7 cellular contexts compared by ENCODE assay signal in the genomic region with DNA sequence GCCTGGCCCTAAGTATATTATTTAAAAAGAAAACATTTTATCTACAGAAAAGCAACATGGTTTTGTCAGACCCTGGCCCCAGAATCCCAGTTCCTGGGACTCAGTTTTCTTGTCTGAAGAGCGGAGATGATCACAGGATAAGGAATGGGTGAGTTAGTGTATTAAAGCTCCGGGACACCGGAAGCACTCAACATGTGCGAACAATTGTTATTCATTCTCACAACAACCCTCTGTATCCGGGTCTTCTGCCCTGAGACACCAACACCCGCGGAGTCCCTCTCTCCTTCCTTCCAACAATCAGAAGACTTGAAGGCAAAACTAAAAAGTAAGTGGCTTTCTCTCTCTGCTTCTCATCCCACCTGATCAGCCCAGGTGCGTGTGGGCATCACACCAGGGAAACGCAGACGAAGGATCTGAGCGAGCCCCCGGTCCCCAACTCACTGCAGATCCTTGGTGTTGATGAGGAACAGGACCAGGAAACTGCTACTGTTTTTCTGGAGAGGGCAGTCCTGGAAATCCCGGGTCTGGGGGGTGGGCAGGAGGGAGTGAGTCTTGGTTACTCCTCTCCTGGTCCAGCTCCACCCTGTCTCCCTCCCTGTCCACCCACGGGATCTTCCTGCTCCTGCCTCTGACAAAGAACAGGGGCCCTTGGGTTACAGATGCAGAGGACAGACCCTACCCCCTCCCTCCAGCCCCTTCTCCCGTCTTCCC. TPM values are rescaled to one million over a fixed set of nuclear protein-coding genes. Genes with fewer than 3 reads are reported as not detected.
DNase-seq lines count a peak whose midpoint lies in the region; ATAC-seq, FAIRE-seq and TF ChIP-seq lines count a peak whose summit lies in the region.
"Had no signal": no experiment of that assay in that cellular context is flagged by ENCODE, and none has a peak within 500 bp of the region (broad histone marks: within the 10 kb centered on the region; RNA-seq: fewer than 3 reads in every experiment).

No MANE protein-coding gene starts in this region.

- ATAC-seq in HepG2 (no peak), right lobe of liver (no peak), HG03378 (IDR thresholded peaks at IDR 0.05; ENCODE audit: unreplicated experiment) (no peak)

- H3K4me3 Mint-ChIP-seq in glutamatergic neuron (ENCODE audit: unreplicated experiment) = peak overlapping the region; percentile 98

- no peak overlapping the region for H2AFZ ChIP-seq in HepG2 (ENCODE audit: low read length)

- no peak overlapping the region for H3K27ac Mint-ChIP-seq in glutamatergic neuron (ENCODE audit: unreplicated experiment)

- peaks cover 42% of the 10 kb centered on the region for H3K4me1 ChIP-seq in HepG2 (ENCODE audit: insufficient read depth, low read length)
- peaks cover 4 to 34% (median 16%) of the 10 kb centered on the region in 4 donors for H3K4me1 ChIP-seq in right lobe of liver
- H3K4me1 ChIP-seq in uterus = peaks cover 0 to 12% of the 10 kb centered on the region in 2 donors

- H3K9me3 ChIP-seq in HepG2 (ENCODE audit: low read length) = no peaks in the 10 kb centered on the region
- no peaks in the 10 kb centered on the region for H3K9me3 ChIP-seq in right lobe of liver
- no peaks in the 10 kb centered on the region for H3K9me3 ChIP-seq in uterus

- H3K36me3 ChIP-seq in HepG2 (replicated peaks in 1 of 2; ENCODE audit: control insufficient read depth in 1 of 2, insufficient read depth in 2 of 2, low read length in 2 of 2) (peaks cover 0 to 2% of the 10 kb centered on the region in 2 experiments; a peak in 2 of 5 replicates), right lobe of liver (peaks cover 0 to 6% (median 0%) of the 10 kb centered on the region in 4 donors), uterus (no peaks in the 10 kb centered on the region)

- H3K27me3 Mint-ChIP-seq in glutamatergic neuron (ENCODE audit: unreplicated experiment) = peaks cover 10% of the 10 kb centered on the region

- no peaks in the 10 kb centered on the region for H4K20me1 ChIP-seq in HepG2 (ENCODE audit: insufficient read depth, low read length)

- peak overlapping the region in 2 of 3 experiments; percentile 81 to 90; a peak in 2 of 6 replicates for H3K4me3 ChIP-seq in HepG2 (replicated peaks in 1 of 3; ENCODE audit: insufficient read depth in 1 of 3, low read depth in 2 of 3, low read length in 3 of 3)
- H3K4me3 ChIP-seq in right lobe of liver = no peak overlapping the region
- H3K4me3 ChIP-seq in uterus = no peak overlapping the region

- TF ChIP-seq EP300 in HepG2 (IDR thresholded peaks at IDR 0.05; ENCODE audit: low read depth in 2 of 2, low read length in 2 of 2) = no peak
- no peak for TF ChIP-seq EP300 in HepG2 (CRISPR knock-in tag; IDR thresholded peaks at IDR 0.05; ENCODE audit: borderline replicate concordance)

- H3K9me3 Mint-ChIP-seq in glutamatergic neuron (ENCODE audit: unreplicated experiment) = peaks cover 17% of the 10 kb centered on the region

- POLR2A ChIA-PET in HepG2 (lab: Yijun Ruan, JAX) = interaction anchor here (1.3 to 5.4 kb wide), 3 partner anchors 12 to 40 kb away, joined by 4 to 278 read pairs (median 17); a partner anchor contains a TSS

- H3K36me3 Mint-ChIP-seq in glutamatergic neuron (ENCODE audit: unreplicated experiment) = no peaks in the 10 kb centered on the region

- in situ Hi-C loops in HepG2 (cut with HindIII; ENCODE audit: extremely low pct_ligation_motif_present, low pct_unique_long_range_greater_than_20kb) = loop anchor here (5.0 kb wide), 1 partner anchor 127 kb away; no protein-coding TSS in a partner anchor

- peak overlapping the region; percentile 87 for H3K4me2 ChIP-seq in HepG2 (ENCODE audit: low read depth, low read length)

- no peak for FAIRE-seq in HepG2 (lab: Jason Lieb, UNC)

- no peaks in the 10 kb centered on the region; a peak in 1 of 5 replicates for H3K27me3 ChIP-seq in HepG2 (ENCODE audit: control insufficient read depth in 1 of 2, insufficient read depth in 2 of 2, low read length in 2 of 2)
- no peaks in the 10 kb centered on the region for H3K27me3 ChIP-seq in right lobe of liver
- H3K27me3 ChIP-seq in uterus = no peaks in the 10 kb centered on the region

- TF ChIP-seq POLR2A in HepG2 (IDR thresholded peaks at IDR 0.05; ENCODE audit: insufficient read depth in 1 of 2, low read depth in 2 of 2, low read length in 2 of 2) (no peak), right lobe of liver (IDR thresholded peaks at IDR 0.05) (no peak), uterus (IDR thresholded peaks at IDR 0.05) (no peak)

- CTCF ChIA-PET in HepG2 (lab: Yijun Ruan, JAX; ENCODE audit: low intra/inter-chr PET ratio, low total read pairs) = no interaction called here

- peaks cover 21% of the 10 kb centered on the region for H3K79me2 ChIP-seq in HepG2 (ENCODE audit: insufficient read depth, low read length)

- BruUV-seq in HepG2 (replicated peaks; lab: Mats Ljungman, UMichigan) = no TSS peak

- TF ChIP-seq CTCF in HepG2 (CRISPR knock-in tag; IDR thresholded peaks at IDR 0.05) = no peak
- no peak for TF ChIP-seq CTCF in right lobe of liver (IDR thresholded peaks at IDR 0.05)
- TF ChIP-seq CTCF in glutamatergic neuron (IDR thresholded peaks at IDR 0.05; ENCODE audit: partially characterized antibody, unreplicated experiment) = no peak
- no peak for TF ChIP-seq CTCF in uterus (IDR thresholded peaks at IDR 0.05)

- peaks cover 21% of the 10 kb centered on the region for H3K4me1 Mint-ChIP-seq in glutamatergic neuron (ENCODE audit: low read depth, unreplicated experiment)

- no peak for TF ChIP-seq RAD21 in HepG2 (CRISPR knock-in tag; IDR thresholded peaks at IDR 0.05)

- peak overlapping the region; percentile 89 for H3K27ac ChIP-seq in HepG2 (ENCODE audit: extremely low read length, insufficient read depth, low read length)
- H3K27ac ChIP-seq in right lobe of liver = peak overlapping the region in 1 of 3 donors; percentile 95
- H3K27ac ChIP-seq in uterus = peak overlapping the region; percentile 96 to 98

- 88% methylated on average over 14 of the region's 15 CpGs for WGBS in HepG2 (ENCODE audit: low lambda C conversion rate)
- WGBS in right lobe of liver (ENCODE audit: insufficient coverage, low coverage, low lambda C conversion rate, missing lambda C conversion rate) = 69% methylated on average over 9 of the region's 15 CpGs

- DNase-seq in HepG2 (ENCODE audit: low spot score) = no peak
- DNase-seq in right lobe of liver = no peak
- DNase-seq in glutamatergic neuron = no peak
- DNase-seq in uterus = no peak
- no peak for DNase-seq in HT-29 (ENCODE audit: low spot score)
- DNase-seq: DMS53 had no signal

- intact Hi-C loops in HepG2 (cut with micrococcal nuclease; ENCODE audit: unreplicated experiment) = loop anchor here (10.0 kb wide), 1 partner anchor 1139 kb away; a partner anchor contains a TSS
- intact Hi-C loops in right lobe of liver (cut with DNase I) = loop anchor here in 1 of 2 donors (10.0 kb wide), 1 partner anchor 129 kb away; no protein-coding TSS in a partner anchor
- intact Hi-C loops in uterus (cut with DNase I; ENCODE audit: low total_unique reads) = no loop called here

- peak overlapping the region; percentile 90 for H3K9ac ChIP-seq in HepG2 (ENCODE audit: insufficient read depth, low read depth, low read length)

RNA-seq across cellular contexts. Expression of a gene that starts 2.0 kb away (rescaled TPM):
- total RNA-seq in HepG2 (2016; rRNA removed; fragmentation: Illumina TruSeq; extraction: Trizol) = 24.1 and 36.4 TPM in 2 replicates
- 38.0 and 46.7 TPM in 2 replicates for total RNA-seq in HepG2 (2016; cell fraction: cytosol; rRNA removed; fragmentation: Illumina TruSeq; extraction: Trizol; ENCODE audit: low read depth)
- total RNA-seq in HepG2 (2016; cell fraction: insoluble cytoplasmic fraction; rRNA removed; fragmentation: Illumina TruSeq; extraction: Trizol) = 17.4 and 36.4 TPM in 2 replicates
- 50.7 and 59.0 TPM in 2 replicates for total RNA-seq in HepG2 (2016; cell fraction: membrane; rRNA removed; fragmentation: Illumina TruSeq; extraction: Trizol)
- total RNA-seq in HepG2 (2016; cell fraction: nucleus; rRNA removed; fragmentation: Illumina TruSeq; extraction: Trizol) = 28.9 and 37.5 TPM in 2 replicates
- 63.0 and 69.7 TPM in 2 replicates for polyA plus RNA-seq in HepG2 (2011; rRNA removed)
- polyA plus RNA-seq in HepG2 (2011; cell fraction: cytosol; rRNA removed) = 52.1 and 59.5 TPM in 2 replicates
- 207 and 243 TPM in 2 replicates for polyA plus RNA-seq in HepG2 (2011; cell fraction: nucleus; rRNA removed)
- polyA plus RNA-seq in HepG2 (2012) = 28.8 and 45.1 TPM in 2 replicates
- 45.8 and 48.0 TPM in 2 replicates for polyA plus RNA-seq in HepG2 (2016; cell fraction: cytosol; fragmentation: Illumina TruSeq; extraction: Trizol; ENCODE audit: low read depth)
- 22.1 and 29.5 TPM in 2 replicates for polyA plus RNA-seq in HepG2 (2016; cell fraction: insoluble cytoplasmic fraction; fragmentation: Illumina TruSeq; extraction: Trizol; ENCODE audit: low read depth)
- 52.9 and 59.3 TPM in 2 replicates for polyA plus RNA-seq in HepG2 (2016; cell fraction: membrane; fragmentation: Illumina TruSeq; extraction: Trizol; ENCODE audit: low read depth)
- 87.3 and 93.9 TPM in 2 replicates for polyA plus RNA-seq in HepG2 (2016; cell fraction: nucleus; fragmentation: Illumina TruSeq; extraction: Trizol; ENCODE audit: insufficient read depth, low read depth)
- polyA minus RNA-seq in HepG2 (2011; rRNA and poly(A)+ RNA removed; ENCODE audit: low replicate concordance) = 154 and 189 TPM in 2 replicates
- 18.7 and 18.9 TPM in 2 replicates for polyA minus RNA-seq in HepG2 (2011; cell fraction: cytosol; rRNA and poly(A)+ RNA removed)
- polyA minus RNA-seq in HepG2 (2011; cell fraction: nucleus; rRNA and poly(A)+ RNA removed) = 28.3 and 32.7 TPM in 2 replicates
- total RNA-seq in right lobe of liver = 10 to 100 TPM; 22.3 to 53.0 (median 41.3) TPM
- 44.2 TPM for total RNA-seq in glutamatergic neuron (ENCODE audit: unreplicated experiment)
- total RNA-seq in uterus = 100 to 1,000 TPM in 2 of 4 donors, 10 to 100 TPM in 2; 38.6 to 147 (median 111) TPM
- 43.8 and 74.2 TPM in 2 replicates for total RNA-seq in HT-29 (2014; rRNA removed; shearing (Covaris generic))

RNA-seq across cellular contexts. Expression of a gene that starts 4.1 kb away (rescaled TPM):
- total RNA-seq in HepG2 (2016; rRNA removed; fragmentation: Illumina TruSeq; extraction: Trizol) (24.1 and 32.5 TPM in 2 replicates), right lobe of liver (10 to 100 TPM in 2 of 6 experiments, 1 to 10 TPM in 4; 7.5 to 14.9 (median 9.3) TPM), glutamatergic neuron (ENCODE audit: unreplicated experiment) (16.7 TPM), uterus (100 to 1,000 TPM in 1 of 4 donors, 10 to 100 TPM in 3; 36.0 to 144 (median 48.2) TPM)
- total RNA-seq in HepG2 (2016; cell fraction: cytosol; rRNA removed; fragmentation: Illumina TruSeq; extraction: Trizol; ENCODE audit: low read depth) = 14.5 and 17.4 TPM in 2 replicates
- 21.0 and 35.2 TPM in 2 replicates for total RNA-seq in HepG2 (2016; cell fraction: insoluble cytoplasmic fraction; rRNA removed; fragmentation: Illumina TruSeq; extraction: Trizol)
- total RNA-seq in HepG2 (2016; cell fraction: membrane; rRNA removed; fragmentation: Illumina TruSeq; extraction: Trizol) = 24.2 and 24.9 TPM in 2 replicates
- 15.8 and 19.9 TPM in 2 replicates for total RNA-seq in HepG2 (2016; cell fraction: nucleus; rRNA removed; fragmentation: Illumina TruSeq; extraction: Trizol)
- polyA plus RNA-seq in HepG2 (2011; rRNA removed) = 33.2 and 39.4 TPM in 2 replicates
- polyA plus RNA-seq in HepG2 (2011; cell fraction: cytosol; rRNA removed) = 27.2 and 31.9 TPM in 2 replicates
- polyA plus RNA-seq in HepG2 (2011; cell fraction: nucleus; rRNA removed) = 93.2 and 99.5 TPM in 2 replicates
- polyA plus RNA-seq in HepG2 (2012) = 45.5 and 60.4 TPM in 2 replicates
- 20.7 and 22.0 TPM in 2 replicates for polyA plus RNA-seq in HepG2 (2016; cell fraction: cytosol; fragmentation: Illumina TruSeq; extraction: Trizol; ENCODE audit: low read depth)
- 32.6 and 39.0 TPM in 2 replicates for polyA plus RNA-seq in HepG2 (2016; cell fraction: insoluble cytoplasmic fraction; fragmentation: Illumina TruSeq; extraction: Trizol; ENCODE audit: low read depth)
- polyA plus RNA-seq in HepG2 (2016; cell fraction: membrane; fragmentation: Illumina TruSeq; extraction: Trizol; ENCODE audit: low read depth) = 29.2 and 30.7 TPM in 2 replicates
- 79.8 and 91.2 TPM in 2 replicates for polyA plus RNA-seq in HepG2 (2016; cell fraction: nucleus; fragmentation: Illumina TruSeq; extraction: Trizol; ENCODE audit: insufficient read depth, low read depth)
- polyA minus RNA-seq in HepG2 (2011; rRNA and poly(A)+ RNA removed; ENCODE audit: low replicate concordance) = 17.1 and 24.3 TPM in 2 replicates
- polyA minus RNA-seq in HepG2 (2011; cell fraction: cytosol; rRNA and poly(A)+ RNA removed) = 14.9 and 15.0 TPM in 2 replicates
- 19.4 and 20.3 TPM in 2 replicates for polyA minus RNA-seq in HepG2 (2011; cell fraction: nucleus; rRNA and poly(A)+ RNA removed)
- 63.7 and 65.7 TPM in 2 replicates for total RNA-seq in HT-29 (2014; rRNA removed; shearing (Covaris generic))

RNA-seq across cellular contexts. Expression of a gene that starts 14.9 kb away (rescaled TPM):
- total RNA-seq in HepG2 (2016; rRNA removed; fragmentation: Illumina TruSeq; extraction: Trizol) (700 and 1,455 TPM in 2 replicates), right lobe of liver (over 10,000 TPM; 10,569 to 17,502 (median 15,749) TPM), glutamatergic neuron (ENCODE audit: unreplicated experiment) (0.69 TPM), uterus (1,000 to 10,000 TPM in 1 of 4 donors, 100 to 1,000 TPM in 2, 10 to 100 TPM in 1; 45.4 to 1,093 (median 422) TPM)
- total RNA-seq in HepG2 (2016; cell fraction: cytosol; rRNA removed; fragmentation: Illumina TruSeq; extraction: Trizol; ENCODE audit: low read depth) = 160 and 192 TPM in 2 replicates
- 643 and 1,412 TPM in 2 replicates for total RNA-seq in HepG2 (2016; cell fraction: insoluble cytoplasmic fraction; rRNA removed; fragmentation: Illumina TruSeq; extraction: Trizol)
- 268 and 291 TPM in 2 replicates for total RNA-seq in HepG2 (2016; cell fraction: membrane; rRNA removed; fragmentation: Illumina TruSeq; extraction: Trizol)
- total RNA-seq in HepG2 (2016; cell fraction: nucleus; rRNA removed; fragmentation: Illumina TruSeq; extraction: Trizol) = 1,410 and 1,846 TPM in 2 replicates
- 6,272 and 9,798 TPM in 2 replicates for polyA plus RNA-seq in HepG2 (2011; rRNA removed)
- polyA plus RNA-seq in HepG2 (2011; cell fraction: cytosol; rRNA removed) = 4,601 and 7,618 TPM in 2 replicates
- 6,023 and 6,891 TPM in 2 replicates for polyA plus RNA-seq in HepG2 (2011; cell fraction: nucleus; rRNA removed)
- 3,859 and 6,494 TPM in 2 replicates for polyA plus RNA-seq in HepG2 (2012)
- polyA plus RNA-seq in HepG2 (2016; cell fraction: cytosol; fragmentation: Illumina TruSeq; extraction: Trizol; ENCODE audit: low read depth) = 195 and 210 TPM in 2 replicates
- 903 and 1,023 TPM in 2 replicates for polyA plus RNA-seq in HepG2 (2016; cell fraction: insoluble cytoplasmic fraction; fragmentation: Illumina TruSeq; extraction: Trizol; ENCODE audit: low read depth)
- polyA plus RNA-seq in HepG2 (2016; cell fraction: membrane; fragmentation: Illumina TruSeq; extraction: Trizol; ENCODE audit: low read depth) = 286 and 340 TPM in 2 replicates
- polyA plus RNA-seq in HepG2 (2016; cell fraction: nucleus; fragmentation: Illumina TruSeq; extraction: Trizol; ENCODE audit: insufficient read depth, low read depth) = 3,631 and 3,793 TPM in 2 replicates
- polyA minus RNA-seq in HepG2 (2011; rRNA and poly(A)+ RNA removed; ENCODE audit: low replicate concordance) = 785 and 9,683 TPM in 2 replicates
- 2,000 and 4,520 TPM in 2 replicates for polyA minus RNA-seq in HepG2 (2011; cell fraction: cytosol; rRNA and poly(A)+ RNA removed)
- 1,680 and 2,385 TPM in 2 replicates for polyA minus RNA-seq in HepG2 (2011; cell fraction: nucleus; rRNA and poly(A)+ RNA removed)
- total RNA-seq in HT-29 (2014; rRNA removed; shearing (Covaris generic)) = 0.64 TPM in 1 of 2 replicates, not detected in the other

RNA-seq across cellular contexts. Expression of a gene that starts 31.9 kb away (rescaled TPM):
- total RNA-seq in HepG2 (2016; rRNA removed; fragmentation: Illumina TruSeq; extraction: Trizol) (0.60 and 1.0 TPM in 2 replicates), right lobe of liver (1 to 10 TPM in 4 of 6 experiments, under 1 TPM in 2; 0.72 to 2.3 (median 1.3) TPM), glutamatergic neuron (ENCODE audit: unreplicated experiment) (0.32 TPM), uterus (1 to 10 TPM in 2 of 4 donors, not detected in 2; 1.0 to 5.4 TPM)
- 0.61 and 1.1 TPM in 2 replicates for total RNA-seq in HepG2 (2016; cell fraction: cytosol; rRNA removed; fragmentation: Illumina TruSeq; extraction: Trizol; ENCODE audit: low read depth)
- total RNA-seq in HepG2 (2016; cell fraction: insoluble cytoplasmic fraction; rRNA removed; fragmentation: Illumina TruSeq; extraction: Trizol) = 0.82 and 1.2 TPM in 2 replicates
- 1.00 and 1.4 TPM in 2 replicates for total RNA-seq in HepG2 (2016; cell fraction: membrane; rRNA removed; fragmentation: Illumina TruSeq; extraction: Trizol)
- 0.81 and 1.2 TPM in 2 replicates for total RNA-seq in HepG2 (2016; cell fraction: nucleus; rRNA removed; fragmentation: Illumina TruSeq; extraction: Trizol)
- polyA plus RNA-seq in HepG2 (2011; rRNA removed) = 1.8 and 2.2 TPM in 2 replicates
- polyA plus RNA-seq in HepG2 (2011; cell fraction: cytosol; rRNA removed) = 0.97 and 1.7 TPM in 2 replicates
- 2.5 and 3.9 TPM in 2 replicates for polyA plus RNA-seq in HepG2 (2011; cell fraction: nucleus; rRNA removed)
- polyA plus RNA-seq in HepG2 (2012) = 1.7 and 1.9 TPM in 2 replicates
- polyA plus RNA-seq in HepG2 (2016; cell fraction: cytosol; fragmentation: Illumina TruSeq; extraction: Trizol; ENCODE audit: low read depth) = 0.81 and 0.84 TPM in 2 replicates
- polyA plus RNA-seq in HepG2 (2016; cell fraction: insoluble cytoplasmic fraction; fragmentation: Illumina TruSeq; extraction: Trizol; ENCODE audit: low read depth) = 1.0 and 1.5 TPM in 2 replicates
- polyA plus RNA-seq in HepG2 (2016; cell fraction: membrane; fragmentation: Illumina TruSeq; extraction: Trizol; ENCODE audit: low read depth) = 0.56 and 0.95 TPM in 2 replicates
- polyA plus RNA-seq in HepG2 (2016; cell fraction: nucleus; fragmentation: Illumina TruSeq; extraction: Trizol; ENCODE audit: insufficient read depth, low read depth) = 1.2 and 2.2 TPM in 2 replicates
- 2.2 and 18.7 TPM in 2 replicates for polyA minus RNA-seq in HepG2 (2011; rRNA and poly(A)+ RNA removed; ENCODE audit: low replicate concordance)
- polyA minus RNA-seq in HepG2 (2011; cell fraction: cytosol; rRNA and poly(A)+ RNA removed) = 0.70 and 0.89 TPM in 2 replicates
- polyA minus RNA-seq in HepG2 (2011; cell fraction: nucleus; rRNA and poly(A)+ RNA removed) = 2.1 and 2.3 TPM in 2 replicates
- total RNA-seq in HT-29 (2014; rRNA removed; shearing (Covaris generic)) = 110 and 119 TPM in 2 replicates

RNA-seq across cellular contexts. Expression of a gene that starts 37.2 kb away (rescaled TPM):
- not detected in 2 replicates for total RNA-seq in HepG2 (2016; rRNA removed; fragmentation: Illumina TruSeq; extraction: Trizol)
- not detected in 2 replicates for total RNA-seq in HepG2 (2016; cell fraction: cytosol; rRNA removed; fragmentation: Illumina TruSeq; extraction: Trizol; ENCODE audit: low read depth)
- total RNA-seq in HepG2 (2016; cell fraction: insoluble cytoplasmic fraction; rRNA removed; fragmentation: Illumina TruSeq; extraction: Trizol) = not detected in 2 replicates
- total RNA-seq in HepG2 (2016; cell fraction: membrane; rRNA removed; fragmentation: Illumina TruSeq; extraction: Trizol) = not detected in 2 replicates
- total RNA-seq in HepG2 (2016; cell fraction: nucleus; rRNA removed; fragmentation: Illumina TruSeq; extraction: Trizol) = not detected in 2 replicates
- not detected in 2 replicates for polyA plus RNA-seq in HepG2 (2011; rRNA removed)
- polyA plus RNA-seq in HepG2 (2011; cell fraction: cytosol; rRNA removed) = not detected in 2 replicates
- polyA plus RNA-seq in HepG2 (2011; cell fraction: nucleus; rRNA removed) = 0.05 TPM in 1 of 2 replicates, not detected in the other
- not detected in 2 replicates for polyA plus RNA-seq in HepG2 (2012)
- not detected in 2 replicates for polyA plus RNA-seq in HepG2 (2016; cell fraction: cytosol; fragmentation: Illumina TruSeq; extraction: Trizol; ENCODE audit: low read depth)
- not detected in 2 replicates for polyA plus RNA-seq in HepG2 (2016; cell fraction: insoluble cytoplasmic fraction; fragmentation: Illumina TruSeq; extraction: Trizol; ENCODE audit: low read depth)
- polyA plus RNA-seq in HepG2 (2016; cell fraction: membrane; fragmentation: Illumina TruSeq; extraction: Trizol; ENCODE audit: low read depth) = not detected in 2 replicates
- not detected in 2 replicates for polyA plus RNA-seq in HepG2 (2016; cell fraction: nucleus; fragmentation: Illumina TruSeq; extraction: Trizol; ENCODE audit: insufficient read depth, low read depth)
- not detected in 2 replicates for polyA minus RNA-seq in HepG2 (2011; rRNA and poly(A)+ RNA removed; ENCODE audit: low replicate concordance)
- not detected in 2 replicates for polyA minus RNA-seq in HepG2 (2011; cell fraction: cytosol; rRNA and poly(A)+ RNA removed)
- polyA minus RNA-seq in HepG2 (2011; cell fraction: nucleus; rRNA and poly(A)+ RNA removed) = not detected in 2 replicates
- 1 to 10 TPM; 1.1 to 7.9 (median 3.1) TPM for total RNA-seq in right lobe of liver
- total RNA-seq in glutamatergic neuron (ENCODE audit: unreplicated experiment) = not detected
- total RNA-seq in uterus = 1 to 10 TPM in 3 of 4 donors, under 1 TPM in 1; 0.29 to 7.9 (median 4.6) TPM
- 0.15 and 0.57 TPM in 2 replicates for total RNA-seq in HT-29 (2014; rRNA removed; shearing (Covaris generic))

Comparison
In these comparisons a context has a peak if more than half of its experiments do, and no peak if none do; other contexts are left out.
1. H3K4me3 ChIP-seq: peak in HepG2 (2 of 3); none in right lobe of liver (0 of 3) and uterus (0 of 2).
2. RNA of a gene that starts 14.9 kb away (total RNA-seq): 10,569 to 17,502 TPM in right lobe of liver, 160 to 1,846 TPM in HepG2 and 45.4 to 1,093 TPM in uterus; 0.69 TPM in glutamatergic neuron (single experiment) and 0.64 TPM in HT-29; every median in the first group is over 10 times any median in the second.